In genomic region chr11:19472679-19473078, GRCh38 we compare ENCODE assay signal across 29 cellular contexts.
A peak's percentile ranks its signal among the peaks of the same experiment; 100 is the strongest.
DNase-seq lines count a peak whose midpoint lies in the region; ATAC-seq, FAIRE-seq and TF ChIP-seq lines count a peak whose summit lies in the region.
"Had no signal": no experiment of that assay in that cellular context is flagged by ENCODE, and none has a peak within 500 bp of the region (broad histone marks: within the 10 kb centered on the region; RNA-seq: fewer than 3 reads in every experiment).

No MANE protein-coding gene starts in this region.

- no peak for ATAC-seq in activated CD8-positive, alpha-beta T cell treated with anti-CD3 and anti-CD28 coated beads for 36 hours
- ATAC-seq: activated CD8-positive, alpha-beta memory T cell treated with anti-CD3 and anti-CD28 coated beads, Interleukin-2, amount 10 ng/mL, durations not matched to agents 7 days and 5 days; activated naive CD4-positive, alpha-beta T cell treated with anti-CD3 and anti-CD28 coated beads, Interleukin-2, amount 50 U/mL, for 72 hours; left colon had no signal

- no peak for TF ChIP-seq POLR2A in H54 (IDR thresholded peaks at IDR 0.05; ENCODE audit: low read depth, low read length)

- POLR2A ChIA-PET in activated CD8-positive, alpha-beta T cell treated with anti-CD3 and anti-CD28 coated beads for 36 hours (lab: Charles Lee): no interaction called here

- H3K4me3 Mint-ChIP-seq in activated CD8-positive, alpha-beta T cell treated with anti-CD3 and anti-CD28 coated beads for 36 hours: no peak overlapping the region
- H3K4me3 Mint-ChIP-seq: activated CD4-positive, alpha-beta T cell treated with anti-CD3 and anti-CD28 coated beads, Interleukin-2, amount 10 ng/mL, durations not matched to agents 7 days and 5 days; activated CD8-positive, alpha-beta memory T cell treated with anti-CD3 and anti-CD28 coated beads, Interleukin-2, amount 10 ng/mL, durations not matched to agents 7 days and 5 days; activated T-helper 1 cell treated with anti-CD3 and anti-CD28 coated beads, Interleukin-12 subunit alpha, Interleukin-12 subunit beta, Interleukin-2, Interleukin-4 antibody, amounts not matched to agents 30 ng/mL and 10 ng/mL and 1 ng/mL, durations not matched to agents 14 hours and 24 hours and 36 hours; CD4-positive, alpha-beta memory T cell; T-helper 2 cell treated with Interferon-gamma antibody and Interleukin-4, amounts not matched to agents 5 μg/mL and 100 μg/mL, for 36 hours had no signal

- no peak overlapping the region for H3K27ac Mint-ChIP-seq in activated CD8-positive, alpha-beta T cell treated with anti-CD3 and anti-CD28 coated beads for 36 hours
- H3K27ac Mint-ChIP-seq: activated CD4-positive, alpha-beta T cell treated with anti-CD3 and anti-CD28 coated beads, Interleukin-2, amount 10 ng/mL, durations not matched to agents 7 days and 5 days; activated CD8-positive, alpha-beta memory T cell treated with anti-CD3 and anti-CD28 coated beads, Interleukin-2, amount 10 ng/mL, durations not matched to agents 7 days and 5 days; activated naive CD4-positive, alpha-beta T cell treated with anti-CD3 and anti-CD28 coated beads, Interleukin-2, amount 50 U/mL, for 72 hours; activated T-helper 1 cell treated with anti-CD3 and anti-CD28 coated beads, Interleukin-12 subunit alpha, Interleukin-12 subunit beta, Interleukin-2, Interleukin-4 antibody, amounts not matched to agents 30 ng/mL and 10 ng/mL and 1 ng/mL, durations not matched to agents 14 hours and 24 hours and 36 hours; CD4-positive, alpha-beta memory T cell; T-helper 2 cell treated with Interferon-gamma antibody and Interleukin-4, amounts not matched to agents 5 μg/mL and 100 μg/mL, for 36 hours had no signal

- TF ChIP-seq CTCF in fibroblast of mammary gland (conservative IDR thresholded peaks at IDR 0.05; ENCODE audit: control insufficient read depth, insufficient read depth, low read depth, low read length): no peak
- no peak for TF ChIP-seq CTCF in activated CD8-positive, alpha-beta T cell treated with anti-CD3 and anti-CD28 coated beads for 36 hours (IDR thresholded peaks at IDR 0.05)

- H3K27me3 Mint-ChIP-seq in activated CD8-positive, alpha-beta T cell treated with anti-CD3 and anti-CD28 coated beads for 36 hours: peaks cover 6% of the 10 kb centered on the region

- H3K36me3 Mint-ChIP-seq in activated CD8-positive, alpha-beta T cell treated with anti-CD3 and anti-CD28 coated beads for 36 hours (ENCODE audit: low read depth): no peaks in the 10 kb centered on the region
- H3K36me3 Mint-ChIP-seq: activated CD8-positive, alpha-beta memory T cell treated with anti-CD3 and anti-CD28 coated beads, Interleukin-2, amount 10 ng/mL, durations not matched to agents 7 days and 5 days; activated naive CD4-positive, alpha-beta T cell treated with anti-CD3 and anti-CD28 coated beads, Interleukin-2, amount 50 U/mL, for 72 hours; CD4-positive, alpha-beta memory T cell had no signal

- no peak for FAIRE-seq in H54 (lab: Jason Lieb, UNC)

- H3K4me3 ChIP-seq in fibroblast of mammary gland (ENCODE audit: control insufficient read depth, low read depth, low read length): no peak overlapping the region
- H3K4me3 ChIP-seq: HAP-1, stomach, tibial nerve had no signal

- no peaks in the 10 kb centered on the region for H3K9me3 Mint-ChIP-seq in activated CD8-positive, alpha-beta T cell treated with anti-CD3 and anti-CD28 coated beads for 36 hours
- H3K9me3 Mint-ChIP-seq: activated CD4-positive, alpha-beta T cell treated with anti-CD3 and anti-CD28 coated beads, Interleukin-2, amount 10 ng/mL, durations not matched to agents 7 days and 5 days; activated naive CD4-positive, alpha-beta T cell treated with anti-CD3 and anti-CD28 coated beads, Interleukin-2, amount 50 U/mL, for 72 hours; activated T-helper 1 cell treated with anti-CD3 and anti-CD28 coated beads, Interleukin-12 subunit alpha, Interleukin-12 subunit beta, Interleukin-2, Interleukin-4 antibody, amounts not matched to agents 30 ng/mL and 10 ng/mL and 1 ng/mL, durations not matched to agents 14 hours and 24 hours and 36 hours; CD4-positive, alpha-beta memory T cell; T-helper 2 cell treated with Interferon-gamma antibody and Interleukin-4, amounts not matched to agents 5 μg/mL and 100 μg/mL, for 36 hours had no signal

- intact Hi-C loops in activated CD8-positive, alpha-beta T cell treated with anti-CD3 and anti-CD28 coated beads for 36 hours (cut with micrococcal nuclease): no loop called here

- no peaks in the 10 kb centered on the region for H3K4me1 Mint-ChIP-seq in activated CD8-positive, alpha-beta T cell treated with anti-CD3 and anti-CD28 coated beads for 36 hours (ENCODE audit: low read depth)
- H3K4me1 Mint-ChIP-seq: activated CD4-positive, alpha-beta T cell treated with anti-CD3 and anti-CD28 coated beads, Interleukin-2, amount 10 ng/mL, durations not matched to agents 7 days and 5 days; activated CD8-positive, alpha-beta memory T cell treated with anti-CD3 and anti-CD28 coated beads, Interleukin-2, amount 10 ng/mL, durations not matched to agents 7 days and 5 days; CD4-positive, alpha-beta memory T cell had no signal

- DNase-seq in DMS153 (lab: John Stamatoyannopoulos, UW): peak; percentile 29
- DNase-seq in DMS153 treated with DMSO at 0.1 percent for 48 hours (lab: John Stamatoyannopoulos, UW; ENCODE audit: unreplicated experiment): no peak
- peak; percentile 59 for DNase-seq in NCI-H446 treated with DMSO at 0.1 percent for 48 hours (lab: John Stamatoyannopoulos, UW)
- peak; percentile 62 for DNase-seq in fibroblast of mammary gland (ENCODE audit: low read depth)
- DNase-seq in stromal cell of bone marrow (ENCODE audit: low read depth): peak; percentile 31
- no peak for DNase-seq in stimulated activated CD4-positive, alpha-beta T cell treated with anti-CD3 and anti-CD28 coated beads, Interleukin-4, amount 100 ng/mL, for 4 hours
- DNase-seq in H54 (ENCODE audit: insufficient read length, low spot score): no peak
- no peak for DNase-seq in activated CD8-positive, alpha-beta T cell treated with anti-CD3 and anti-CD28 coated beads for 36 hours
- DNase-seq: 8988T; activated CD4-positive, alpha-beta T cell treated with anti-CD3 and anti-CD28 coated beads, Interleukin-2, amount 10 ng/mL, durations not matched to agents 7 days and 5 days; activated CD8-positive, alpha-beta memory T cell treated with anti-CD3 and anti-CD28 coated beads, Interleukin-2, amount 10 ng/mL, durations not matched to agents 7 days and 5 days; AML-193; aorta; CD4-positive, alpha-beta memory T cell; central memory CD4-positive, alpha-beta T cell; head of caudate nucleus; Kasumi-1; left colon; mesenchymal stem cell; NCI-H1092; NCI-H2029; stimulated activated CD8-positive, alpha-beta memory T cell treated with anti-CD3 and anti-CD28 coated beads, Interleukin-4, amount 100 ng/mL, for 48 hours; stomach; WERI-Rb-1 had no signal

- CTCF ChIA-PET in activated CD8-positive, alpha-beta T cell treated with anti-CD3 and anti-CD28 coated beads for 36 hours (lab: Charles Lee): no interaction called here

Comparison
In these comparisons a context has a peak if more than half of its experiments do, and no peak if none do; other contexts are left out.
1. DNase-seq: peak in DMS153 (single experiment), NCI-H446 treated with DMSO at 0.1 percent for 48 hours (single experiment), fibroblast of mammary gland (single experiment) and stromal cell of bone marrow (single experiment); none in DMS153 treated with DMSO at 0.1 percent for 48 hours (single experiment), stimulated activated CD4-positive, alpha-beta T cell treated with anti-CD3 and anti-CD28 coated beads, Interleukin-4, amount 100 ng/mL, for 4 hours (0 of 2), H54 (single experiment) and activated CD8-positive, alpha-beta T cell treated with anti-CD3 and anti-CD28 coated beads for 36 hours (single experiment).